20 cellular contexts compared by ENCODE assay signal in the genomic region with DNA sequence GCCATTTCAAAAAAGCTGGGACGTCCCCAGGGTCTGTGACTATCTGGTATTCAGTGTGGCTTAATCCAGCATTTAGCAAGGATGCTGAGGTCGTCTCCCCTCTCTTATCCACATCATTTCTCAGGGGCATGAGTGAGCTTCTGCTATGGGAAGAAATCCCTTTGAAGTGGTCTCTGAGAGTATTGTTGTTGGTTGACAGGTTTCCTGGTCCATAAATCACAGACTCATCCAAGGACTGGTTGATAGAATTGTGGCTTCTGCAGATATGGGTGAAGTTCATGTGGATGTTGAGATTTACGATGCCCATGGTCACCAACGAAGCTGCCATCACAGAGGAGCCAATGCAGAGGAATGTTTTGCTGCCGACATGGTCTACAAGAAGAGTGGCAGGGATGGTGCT. TPM values are rescaled to one million over a fixed set of nuclear protein-coding genes. Genes with fewer than 3 reads are reported as not detected.
DNase-seq lines count a peak whose midpoint lies in the region; ATAC-seq and TF ChIP-seq lines count a peak whose summit lies in the region.
"Had no signal": no experiment of that assay in that cellular context is flagged by ENCODE, and none has a peak within 500 bp of the region (broad histone marks: within the 10 kb centered on the region; RNA-seq: fewer than 3 reads in every experiment).

No MANE protein-coding gene starts in this region.

- H2BK120ac ChIP-seq in IMR-90 (ENCODE audit: low read depth, low read length) (no peak overlapping the region), mesenchymal stem cell (ENCODE audit: low read depth, low read length) (no peak overlapping the region)

- H3K4me1 ChIP-seq in IMR-90 (ENCODE audit: control insufficient read depth, insufficient read depth, low read length) (peaks cover 4% of the 10 kb centered on the region), mesenchymal stem cell (ENCODE audit: control insufficient read depth, insufficient read depth, low read depth, low read length) (peaks cover 2% of the 10 kb centered on the region)
- H3K4me1 ChIP-seq: Caco-2, HAP-1 had no signal

- CTCF ChIA-PET in IMR-90 (lab: Yijun Ruan, JAX) = no interaction called here

- H2BK5ac ChIP-seq in IMR-90 (ENCODE audit: low read depth, low read length, poor library complexity, severe bottlenecking) (no peak overlapping the region), mesenchymal stem cell (ENCODE audit: low read depth, low read length, poor library complexity, severe bottlenecking) (no peak overlapping the region)

- ATAC-seq in IMR-90 (ENCODE audit: low read depth) (no peak), GM18907 (IDR thresholded peaks at IDR 0.05; ENCODE audit: unreplicated experiment) (no peak)
- ATAC-seq: A549 had no signal

- H2BK20ac ChIP-seq in IMR-90 (ENCODE audit: low read depth, low read length) = no peak overlapping the region

- H3K23ac ChIP-seq in IMR-90 (ENCODE audit: low read depth, low read length) (no peak overlapping the region), mesenchymal stem cell (ENCODE audit: low read length in 2 of 2) (no peak overlapping the region)

- intact Hi-C loops in IMR-90 (cut with micrococcal nuclease) = no loop called here

- H4K20me1 ChIP-seq in IMR-90 (ENCODE audit: insufficient read depth, low read length) = no peaks in the 10 kb centered on the region

- in situ Hi-C loops in IMR-90 (cut with MboI; ENCODE audit: low sequenced_read_pairs) = no loop called here

- H3K9me3 ChIP-seq in IMR-90 (ENCODE audit: control insufficient read depth, insufficient read depth, low read length) (peaks cover 2% of the 10 kb centered on the region; the same call in 1 of the 2 replicates), mesenchymal stem cell (ENCODE audit: control insufficient read depth, low read length) (no peaks in the 10 kb centered on the region)
- H3K9me3 ChIP-seq: A549, Caco-2, HAP-1 had no signal

- no peak overlapping the region for H4K5ac ChIP-seq in IMR-90 (ENCODE audit: low read depth, low read length)

- dilution Hi-C loops in IMR-90 (cut with HindIII; ENCODE audit: low sequenced_read_pairs, unreplicated experiment) = no loop called here

- H3K27ac ChIP-seq in IMR-90 (ENCODE audit: insufficient read depth, low read length) = no peak overlapping the region
- peak overlapping the region; percentile 76 for H3K27ac ChIP-seq in VCaP
- no peak overlapping the region for H3K27ac ChIP-seq in mesenchymal stem cell (ENCODE audit: low read length, poor library complexity, severe bottlenecking)

- H3K36me3 ChIP-seq in IMR-90 (ENCODE audit: control insufficient read depth, insufficient read depth, low read length) (peaks cover 4% of the 10 kb centered on the region; the same call in 1 of the 2 replicates), mesenchymal stem cell (ENCODE audit: control insufficient read depth in 1 of 2, insufficient read depth in 2 of 2, low read depth in 1 of 2, low read length in 2 of 2) (no peaks in the 10 kb centered on the region)
- H3K36me3 ChIP-seq: HAP-1 had no signal

- H2AK9ac ChIP-seq in IMR-90 (replicated peaks; ENCODE audit: low read depth, low read length, poor library complexity) = no peak overlapping the region

- TF ChIP-seq CTCF in IMR-90 (conservative IDR thresholded peaks at IDR 0.05; ENCODE audit: low read depth, low read length) (no peak), VCaP (conservative IDR thresholded peaks at IDR 0.05) (no peak)

- POLR2A ChIA-PET in IMR-90 (lab: Charles Lee; ENCODE audit: unreplicated experiment) = no interaction called here

- no peak overlapping the region for H3K9ac ChIP-seq in IMR-90 (ENCODE audit: low read depth, low read length)
- H3K9ac ChIP-seq in mesenchymal stem cell (ENCODE audit: low read length) = no peak overlapping the region

- TF ChIP-seq POLR2A in IMR-90 (IDR thresholded peaks at IDR 0.05; ENCODE audit: low read depth, low read length) = no peak

- H4K91ac ChIP-seq in IMR-90 (ENCODE audit: insufficient read depth, low read depth, low read length) = no peak overlapping the region
- peak overlapping the region; percentile 56 for H4K91ac ChIP-seq in mesenchymal stem cell (ENCODE audit: low read length)

- no peak overlapping the region for H3K14ac ChIP-seq in IMR-90 (replicated peaks; ENCODE audit: low read depth, low read length)
- H3K14ac ChIP-seq in mesenchymal stem cell (ENCODE audit: low read length in 2 of 2) = peak overlapping the region in 1 of 2 experiments; percentile 18

- no peak for DNase-seq in IMR-90
- no peak for DNase-seq in mesenchymal stem cell
- DNase-seq in DMS 273 treated with DMSO at 0.1 percent for 48 hours (lab: John Stamatoyannopoulos, UW) = no peak
- DNase-seq in stimulated activated CD4-positive, alpha-beta T cell treated with anti-CD3 and anti-CD28 coated beads, Interleukin-2, amount 100 ng/mL, for 24 hours = no peak
- no peak for DNase-seq in COLO829 (ENCODE audit: low spot score)
- DNase-seq: 8988T; ACHN; AML-193; C1 segment of cervical spinal cord; Caco-2; CD4-positive, alpha-beta memory T cell; DMS53; DMS79 treated with DMSO at 0.1 percent for 48 hours; GF-D8; GOT3; HFFc6 had no signal

- TF ChIP-seq RAD21 in IMR-90 (IDR thresholded peaks at IDR 0.05; ENCODE audit: low read length) = no peak

- H3K4ac ChIP-seq in IMR-90 (ENCODE audit: low read depth, low read length) (no peak overlapping the region), mesenchymal stem cell (ENCODE audit: low read depth in 1 of 2, low read length in 2 of 2) (peak overlapping the region in 1 of 2 experiments; percentile 67)

- TSS peak; percentile 86 for BruUV-seq in IMR-90 (replicated peaks; lab: Mats Ljungman, UMichigan)

- no peak overlapping the region for H3K4me2 ChIP-seq in IMR-90 (ENCODE audit: low read depth, low read length)
- no peak overlapping the region for H3K4me2 ChIP-seq in mesenchymal stem cell (ENCODE audit: low read length, poor library complexity, severe bottlenecking)

- H3K27me3 ChIP-seq in IMR-90 (ENCODE audit: control insufficient read depth, insufficient read depth, low read length) (no peaks in the 10 kb centered on the region), mesenchymal stem cell (ENCODE audit: control insufficient read depth in 1 of 2, insufficient read depth in 1 of 2, low read length in 2 of 2) (no peaks in the 10 kb centered on the region)

- no peak overlapping the region for H4K8ac ChIP-seq in IMR-90 (ENCODE audit: low read depth in 2 of 2, low read length in 2 of 2)
- H4K8ac ChIP-seq in mesenchymal stem cell (ENCODE audit: low read length) = peak overlapping the region; percentile 39

- peak overlapping the region in 1 of 2 experiments; percentile 21 for H2BK12ac ChIP-seq in mesenchymal stem cell (ENCODE audit: low read length in 2 of 2)

- H3K9me1 ChIP-seq in IMR-90 (ENCODE audit: insufficient read depth, low read length) = peaks cover 3% of the 10 kb centered on the region; the same call in 1 of the 2 replicates

- H2BK15ac ChIP-seq in IMR-90 (ENCODE audit: low read depth, low read length) = no peak overlapping the region
- H2BK15ac ChIP-seq in mesenchymal stem cell (ENCODE audit: low read depth, poor library complexity, severe bottlenecking) = peak overlapping the region; percentile 60

- H3K56ac ChIP-seq in IMR-90 (ENCODE audit: extremely low read depth, insufficient read depth, low read length) = no peak overlapping the region

- H3K79me1 ChIP-seq in IMR-90 (ENCODE audit: low read depth in 1 of 2, low read length in 2 of 2) = no peaks in the 10 kb centered on the region
- no peaks in the 10 kb centered on the region for H3K79me1 ChIP-seq in mesenchymal stem cell (replicated peaks; ENCODE audit: low read length, poor library complexity, severe bottlenecking)

- H2AFZ ChIP-seq in IMR-90 (replicated peaks; ENCODE audit: low read length, poor library complexity) (no peak overlapping the region), mesenchymal stem cell (ENCODE audit: low read depth, low read length) (no peak overlapping the region)

- no peak overlapping the region for H3K18ac ChIP-seq in IMR-90 (ENCODE audit: low read depth, low read length)
- peak overlapping the region; percentile 1 to 61 for H3K18ac ChIP-seq in mesenchymal stem cell (ENCODE audit: low read depth in 1 of 2, low read length in 2 of 2)

- WGBS in IMR-90 (ENCODE audit: extremely low coverage in 2 of 2, insufficient read length in 1 of 2), 2 experiments = 93% methylated on average over 2 of the region's 5 CpGs; no CpG with 5 or more reads in 1 of the 2 experiments
- 76% methylated on average over 4 of the region's 5 CpGs for WGBS in mesenchymal stem cell

- no peak overlapping the region for H2AK5ac ChIP-seq in IMR-90 (ENCODE audit: low read depth, low read length)
- no peak overlapping the region for H2AK5ac ChIP-seq in mesenchymal stem cell (ENCODE audit: low read length, severe bottlenecking)

- H3K4me3 ChIP-seq in IMR-90 (ENCODE audit: insufficient read depth, low read depth, low read length) = no peak overlapping the region
- no peak overlapping the region for H3K4me3 ChIP-seq in mesenchymal stem cell (ENCODE audit: insufficient read depth in 1 of 2, low read depth in 1 of 2, low read length in 2 of 2)
- H3K4me3 ChIP-seq: A549, HAP-1 had no signal

TF ChIP-seq in IMR-90, 13 proteins besides CTCF, POLR2A, EP300 and RAD21 (continues in another document):
- TF ChIP-seq MAFK (IDR thresholded peaks at IDR 0.05; ENCODE audit: low read depth, low read length) (no peak), CEBPB (IDR thresholded peaks at IDR 0.05; ENCODE audit: low read depth, low read length) (no peak), RCOR1 (IDR thresholded peaks at IDR 0.05; ENCODE audit: insufficient replicate concordance, low read length) (no peak)
- TF ChIP-seq, protein P1, sequence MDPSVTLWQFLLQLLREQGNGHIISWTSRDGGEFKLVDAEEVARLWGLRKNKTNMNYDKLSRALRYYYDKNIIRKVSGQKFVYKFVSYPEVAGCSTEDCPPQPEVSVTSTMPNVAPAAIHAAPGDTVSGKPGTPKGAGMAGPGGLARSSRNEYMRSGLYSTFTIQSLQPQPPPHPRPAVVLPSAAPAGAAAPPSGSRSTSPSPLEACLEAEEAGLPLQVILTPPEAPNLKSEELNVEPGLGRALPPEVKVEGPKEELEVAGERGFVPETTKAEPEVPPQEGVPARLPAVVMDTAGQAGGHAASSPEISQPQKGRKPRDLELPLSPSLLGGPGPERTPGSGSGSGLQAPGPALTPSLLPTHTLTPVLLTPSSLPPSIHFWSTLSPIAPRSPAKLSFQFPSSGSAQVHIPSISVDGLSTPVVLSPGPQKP (IDR thresholded peaks at IDR 0.05; ENCODE audit: borderline replicate concordance, low read depth, low read length) = no peak

RNA-seq across cellular contexts. Expression of a gene that starts 24.0 kb away (rescaled TPM):
- total RNA-seq in IMR-90 (2012; rRNA removed) = 11.5 and 12.5 TPM in 2 replicates
- polyA plus RNA-seq in IMR-90 (2012; rRNA removed) = 4.8 and 5.8 TPM in 2 replicates
- polyA plus RNA-seq in IMR-90 (2012; cell fraction: cytosol; rRNA removed) = 1.6 and 2.4 TPM in 2 replicates
- 0.59 and 3.6 TPM in 2 replicates for polyA plus RNA-seq in IMR-90 (2012; cell fraction: nucleus; rRNA removed; ENCODE audit: low replicate concordance)
- 1.6 TPM for polyA plus RNA-seq in mesenchymal stem cell (2013, experiment 1 of 2)
- 1.7 TPM for polyA plus RNA-seq in mesenchymal stem cell (2013, experiment 2 of 2)
- total RNA-seq: Caco-2; CD4-positive, alpha-beta memory T cell had no signal
- polyA plus RNA-seq: CD4-positive, alpha-beta memory T cell had no signal
